18 cellular contexts compared by ENCODE assay signal in genomic region chr9:38389313-38389712, GRCh38. TPM values are rescaled to one million over a fixed set of nuclear protein-coding genes. Genes with fewer than 3 reads are reported as not detected.
DNase-seq lines count a peak whose midpoint lies in the region; ATAC-seq and TF ChIP-seq lines count a peak whose summit lies in the region.
"Had no signal": no experiment of that assay in that cellular context is flagged by ENCODE, and none has a peak within 500 bp of the region (broad histone marks: within the 10 kb centered on the region; RNA-seq: fewer than 3 reads in every experiment).

No MANE protein-coding gene starts in this region.

- WGBS in mesendoderm (ENCODE audit: extremely low coverage, insufficient coverage, low lambda C conversion rate): no CpG with 5 or more reads among the region's 4 CpGs

- H3K27me3 ChIP-seq in SJCRH30 (no peaks in the 10 kb centered on the region), mesendoderm (ENCODE audit: insufficient read depth, low read length, poor library complexity) (no peaks in the 10 kb centered on the region)
- H3K27me3 ChIP-seq: Peyer's patch, thyroid gland had no signal

- no peak overlapping the region for H2BK15ac ChIP-seq in mesendoderm (replicated peaks; ENCODE audit: low read depth)

- H3K27me3 Mint-ChIP-seq in dendritic cell treated with granulocyte-macrophage colony-stimulating factor and Interleukin-4, amounts not matched to agents 40 ng/mL and 50 ng/mL, for 4 days: peaks cover 21% of the 10 kb centered on the region
- H3K27me3 Mint-ChIP-seq in mesothelial cell of epicardium (ENCODE audit: low read depth): no peaks in the 10 kb centered on the region

- no peak overlapping the region for H3K18ac ChIP-seq in mesendoderm (ENCODE audit: low read length)

- H2AK5ac ChIP-seq in mesendoderm (ENCODE audit: low read length): no peak overlapping the region

- peak overlapping the region; percentile 9 for H3K27ac ChIP-seq in SJCRH30
- H3K27ac ChIP-seq in mesendoderm (ENCODE audit: low read depth, low read length): no peak overlapping the region
- H3K27ac ChIP-seq: parathyroid adenoma, thyroid gland, WERI-Rb-1 had no signal

- no peak overlapping the region for H3K56ac ChIP-seq in mesendoderm (ENCODE audit: low read length)

- H3K9me3 Mint-ChIP-seq in dendritic cell treated with granulocyte-macrophage colony-stimulating factor and Interleukin-4, amounts not matched to agents 40 ng/mL and 50 ng/mL, for 4 days: peaks cover 8% of the 10 kb centered on the region
- peaks cover 13% of the 10 kb centered on the region for H3K9me3 Mint-ChIP-seq in mesothelial cell of epicardium

- TF ChIP-seq CTCF in mesothelial cell of epicardium (IDR thresholded peaks at IDR 0.05; ENCODE audit: unreplicated experiment): no peak

- H3K9me3 ChIP-seq in SJCRH30 (replicated peaks): peaks cover 6% of the 10 kb centered on the region
- H3K9me3 ChIP-seq: thyroid gland had no signal

- H3K4me3 ChIP-seq in SJCRH30 (no peak overlapping the region), mesendoderm (ENCODE audit: low read length) (no peak overlapping the region)
- H3K4me3 ChIP-seq: Peyer's patch, thyroid gland had no signal

- ATAC-seq in GM18861 (IDR thresholded peaks at IDR 0.05; ENCODE audit: unreplicated experiment): no peak
- ATAC-seq: activated CD8-positive, alpha-beta T cell treated with anti-CD3 and anti-CD28 coated beads, Interleukin-2, amount 10 ng/mL, durations not matched to agents 7 days and 5 days had no signal

- H4K8ac ChIP-seq in mesendoderm (ENCODE audit: low read depth, low read length): no peak overlapping the region

- no peaks in the 10 kb centered on the region for H3K36me3 ChIP-seq in SJCRH30
- H3K36me3 ChIP-seq in mesendoderm (ENCODE audit: control insufficient read depth, insufficient read depth, low read length): no peaks in the 10 kb centered on the region
- H3K36me3 ChIP-seq: Peyer's patch, thyroid gland, WERI-Rb-1 had no signal

- H3K4ac ChIP-seq in mesendoderm (ENCODE audit: low read depth, low read length): no peak overlapping the region

- intact Hi-C loops in dendritic cell treated with granulocyte-macrophage colony-stimulating factor and Interleukin-4, amounts not matched to agents 40 ng/mL and 50 ng/mL, for 4 days (cut with micrococcal nuclease): no loop called here

- H3K4me1 ChIP-seq in SJCRH30 (peaks cover 59% of the 10 kb centered on the region), mesendoderm (ENCODE audit: control insufficient read depth, low read depth, low read length) (no peaks in the 10 kb centered on the region)

- peaks cover 2% of the 10 kb centered on the region for H3K79me1 ChIP-seq in mesendoderm (ENCODE audit: low read length)

- DNase-seq in SJCRH30: no peak
- DNase-seq in mesothelial cell of epicardium (ENCODE audit: low spot score in 2 of 2, unreplicated experiment in 2 of 2): no peak
- peak; percentile 6 for DNase-seq in stromal cell of bone marrow (ENCODE audit: low read depth)
- DNase-seq in CD1c-positive myeloid dendritic cell (ENCODE audit: extremely low spot score): no peak
- no peak for DNase-seq in mesendoderm
- DNase-seq in epidermal melanocyte (ENCODE audit: insufficient read length, low spot score): no peak
- DNase-seq: activated CD8-positive, alpha-beta T cell treated with anti-CD3 and anti-CD28 coated beads, Interleukin-2, amount 10 ng/mL, durations not matched to agents 7 days and 5 days; AML-193; Calu3; NCI-H1930; NCI-H526; Peyer's patch; thyroid gland had no signal

- no peak overlapping the region for H3K23ac ChIP-seq in mesendoderm (ENCODE audit: low read length)

- H3K27ac Mint-ChIP-seq in dendritic cell treated with granulocyte-macrophage colony-stimulating factor and Interleukin-4, amounts not matched to agents 40 ng/mL and 50 ng/mL, for 4 days: peak overlapping the region; percentile 70
- peak overlapping the region; percentile 39 for H3K27ac Mint-ChIP-seq in mesothelial cell of epicardium
- H3K27ac Mint-ChIP-seq: activated CD8-positive, alpha-beta T cell treated with anti-CD3 and anti-CD28 coated beads, Interleukin-2, amount 10 ng/mL, durations not matched to agents 7 days and 5 days; activated T-helper 2 cell treated with anti-CD3 and anti-CD28 coated beads, Interferon-gamma antibody, Interleukin-2, Interleukin-4, amounts not matched to agents 10 μg/mL and 5 μg/mL and 100 μg/mL, durations not matched to agents 14 hours and 24 hours and 36 hours had no signal

- no peak overlapping the region for H3K4me3 Mint-ChIP-seq in dendritic cell treated with granulocyte-macrophage colony-stimulating factor and Interleukin-4, amounts not matched to agents 40 ng/mL and 50 ng/mL, for 4 days
- H3K4me3 Mint-ChIP-seq in mesothelial cell of epicardium: no peak overlapping the region
- H3K4me3 Mint-ChIP-seq: activated CD8-positive, alpha-beta T cell treated with anti-CD3 and anti-CD28 coated beads, Interleukin-2, amount 10 ng/mL, durations not matched to agents 7 days and 5 days had no signal

- no peak overlapping the region for H3K9ac ChIP-seq in mesendoderm (ENCODE audit: low read length)
- H3K9ac ChIP-seq: parathyroid adenoma had no signal

- H3K79me2 ChIP-seq in mesendoderm (ENCODE audit: control insufficient read depth, insufficient read depth, low read length): peaks cover 4% of the 10 kb centered on the region
- H3K79me2 ChIP-seq: parathyroid adenoma had no signal

- H2BK120ac ChIP-seq in mesendoderm (ENCODE audit: low read depth, low read length): no peak overlapping the region

- H3K36me3 Mint-ChIP-seq in dendritic cell treated with granulocyte-macrophage colony-stimulating factor and Interleukin-4, amounts not matched to agents 40 ng/mL and 50 ng/mL, for 4 days (ENCODE audit: low read depth): peaks cover 13% of the 10 kb centered on the region
- H3K36me3 Mint-ChIP-seq in mesothelial cell of epicardium: no peaks in the 10 kb centered on the region

- H4K5ac ChIP-seq in mesendoderm (ENCODE audit: low read length): no peak overlapping the region

- H3K4me1 Mint-ChIP-seq in dendritic cell treated with granulocyte-macrophage colony-stimulating factor and Interleukin-4, amounts not matched to agents 40 ng/mL and 50 ng/mL, for 4 days (ENCODE audit: low read depth): peaks cover 33% of the 10 kb centered on the region
- H3K4me1 Mint-ChIP-seq in mesothelial cell of epicardium: peaks cover 18% of the 10 kb centered on the region

- no peak overlapping the region for H3K4me2 ChIP-seq in mesendoderm (ENCODE audit: low read length)

- H2BK5ac ChIP-seq in mesendoderm (ENCODE audit: low read length): no peak overlapping the region

RNA-seq across cellular contexts. Expression of gene ALDH1B1, which starts 3.2 kb away (rescaled TPM):
- total RNA-seq in SJCRH30 (2014; rRNA removed; shearing (Covaris generic)): 80.3 and 80.8 TPM in 2 replicates
- total RNA-seq in mesothelial cell of epicardium: 17.5 to 20.3 TPM (median 19.7 TPM) in 3 replicates
- 28.7 TPM for polyA plus RNA-seq in mesendoderm (2013, experiment 1 of 2)
- 27.7 TPM for polyA plus RNA-seq in mesendoderm (2013, experiment 2 of 2)

RNA-seq across cellular contexts. Expression of gene IGFBPL1, which starts 34.9 kb away (rescaled TPM):
- 42.3 and 44.1 TPM in 2 replicates for total RNA-seq in SJCRH30 (2014; rRNA removed; shearing (Covaris generic))
- total RNA-seq in mesothelial cell of epicardium: 0.27 to 0.34 TPM in 2 of 3 replicates, not detected in the other
- 8.6 TPM for polyA plus RNA-seq in mesendoderm (2013, experiment 1 of 2)
- 8.8 TPM for polyA plus RNA-seq in mesendoderm (2013, experiment 2 of 2)
- total RNA-seq: activated CD8-positive, alpha-beta T cell treated with anti-CD3 and anti-CD28 coated beads, Interleukin-2, amount 10 ng/mL, durations not matched to agents 7 days and 5 days had no signal

Comparison
In these comparisons a context has a peak if more than half of its experiments do, and no peak if none do; other contexts are left out.
1. RNA of gene IGFBPL1, which starts 34.9 kb away (total RNA-seq): 42.3 to 44.1 TPM in SJCRH30; 0.27 to 0.34 TPM in mesothelial cell of epicardium; every median in the first group is over 10 times any median in the second.